ENCODE assay signal across 15 cellular contexts in the genomic region with DNA sequence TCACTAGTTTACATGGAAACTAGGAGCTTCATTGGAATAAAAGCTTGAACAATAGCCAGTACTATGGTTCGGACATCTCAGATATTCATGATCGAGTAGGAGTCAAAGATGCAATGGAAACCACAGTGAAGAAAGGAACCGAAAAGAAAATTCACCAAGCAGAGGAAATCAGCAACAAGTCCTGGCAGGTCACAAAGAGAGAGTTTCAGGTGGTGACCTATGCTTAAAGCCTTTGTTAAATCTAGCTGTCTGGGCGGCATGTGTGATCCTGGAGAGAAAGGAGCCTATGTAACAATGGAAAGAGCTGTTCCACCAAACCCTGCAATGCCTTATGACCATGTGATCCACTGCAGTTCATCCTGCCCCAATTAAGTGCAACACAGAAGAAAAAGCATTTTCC.
A peak's percentile ranks its signal among the peaks of the same experiment; 100 is the strongest.
DNase-seq lines count a peak whose midpoint lies in the region; ATAC-seq lines count a peak whose summit lies in the region.
"Had no signal": no experiment of that assay in that cellular context is flagged by ENCODE, and none has a peak within 500 bp of the region (broad histone marks: within the 10 kb centered on the region; RNA-seq: fewer than 3 reads in every experiment).

No MANE protein-coding gene starts in this region.

- DNase-seq in memory B cell (ENCODE audit: low spot score in 2 of 2) (no peak), NCI-H82 treated with DMSO at 0.1 percent for 48 hours (lab: John Stamatoyannopoulos, UW; ENCODE audit: unreplicated experiment) (no peak), Kasumi-1 (lab: John Stamatoyannopoulos, UW) (no peak), aorta (no peak), NCI-H1436 treated with DMSO at 0.1 percent for 48 hours (lab: John Stamatoyannopoulos, UW) (no peak)
- DNase-seq: activated CD4-positive, alpha-beta T cell treated with anti-CD3 and anti-CD28 coated beads for 1 hour; activated T-cell treated with anti-CD3 and anti-CD28 coated beads, Interleukin-2, amount 50 U/mL, for 72 hours; endodermal cell; NCI-H524 treated with DMSO at 0.1 percent for 48 hours; pancreas; stimulated activated naive CD4-positive, alpha-beta T cell treated with Interleukin-2 at 50 U/mL for 16 hours had no signal

- H3K36me3 ChIP-seq in aorta (ENCODE audit: control insufficient read depth in 1 of 2, insufficient read depth in 2 of 2, low read length in 1 of 2), result no peaks in the 10 kb centered on the region
- H3K36me3 ChIP-seq: pancreas had no signal

- no peaks in the 10 kb centered on the region for H3K27me3 Mint-ChIP-seq in memory B cell

- H3K4me1 Mint-ChIP-seq in memory B cell, result peaks cover 47% of the 10 kb centered on the region
- H3K4me1 Mint-ChIP-seq: endodermal cell had no signal

- H3K27me3 ChIP-seq in aorta (ENCODE audit: control insufficient read depth in 1 of 2, insufficient read depth in 2 of 2, low read length in 1 of 2), result no peaks in the 10 kb centered on the region
- H3K27me3 ChIP-seq: pancreas had no signal

- H3K9me3 ChIP-seq in aorta (ENCODE audit: control insufficient read depth, low read length), result no peaks in the 10 kb centered on the region
- H3K9me3 ChIP-seq: pancreas had no signal

- peak overlapping the region; percentile 97 for H3K27ac Mint-ChIP-seq in memory B cell
- H3K27ac Mint-ChIP-seq: activated T-cell treated with anti-CD3 and anti-CD28 coated beads, Interleukin-2, amount 50 U/mL, for 72 hours; endodermal cell had no signal

- no peak overlapping the region for H3K4me3 ChIP-seq in aorta (ENCODE audit: low read length in 2 of 2)
- H3K4me3 ChIP-seq: lung, pancreas had no signal

- H3K36me3 Mint-ChIP-seq in memory B cell, result no peaks in the 10 kb centered on the region

- ATAC-seq in GM18907 (IDR thresholded peaks at IDR 0.05; ENCODE audit: unreplicated experiment), result peak; percentile 41
- ATAC-seq in GM21717 (IDR thresholded peaks at IDR 0.05; ENCODE audit: unreplicated experiment), result peak; percentile 58
- ATAC-seq in HG03175 (IDR thresholded peaks at IDR 0.05; ENCODE audit: unreplicated experiment), result peak; percentile 40
- ATAC-seq in memory B cell (ENCODE audit: low read depth), result no peak
- no peak for ATAC-seq in aorta (ENCODE audit: low FRiP score)
- ATAC-seq: activated T-cell treated with anti-CD3 and anti-CD28 coated beads, Interleukin-2, amount 50 U/mL, for 72 hours had no signal

- H3K9me3 Mint-ChIP-seq in memory B cell, result no peaks in the 10 kb centered on the region
- H3K9me3 Mint-ChIP-seq: activated T-cell treated with anti-CD3 and anti-CD28 coated beads, Interleukin-2, amount 50 U/mL, for 72 hours; endodermal cell had no signal

- intact Hi-C loops in aorta (cut with DNase I), result no loop called here

- 84 to 94% methylated on average over 4 of the region's 4 CpGs for WGBS in aorta, 2 donors

- H3K4me1 ChIP-seq in aorta (ENCODE audit: control insufficient read depth in 1 of 2, insufficient read depth in 2 of 2, low read length in 2 of 2), result no peaks in the 10 kb centered on the region
- H3K4me1 ChIP-seq: pancreas had no signal

- no peak overlapping the region for H3K27ac ChIP-seq in aorta (ENCODE audit: low read depth in 1 of 2, low read length in 2 of 2)
- H3K27ac ChIP-seq: pancreas had no signal

- peak overlapping the region; percentile 55 for H3K4me3 Mint-ChIP-seq in memory B cell
- H3K4me3 Mint-ChIP-seq: activated T-cell treated with anti-CD3 and anti-CD28 coated beads, Interleukin-2, amount 50 U/mL, for 72 hours; endodermal cell had no signal

Comparison
In these comparisons a context has a peak if more than half of its experiments do, and no peak if none do; other contexts are left out.
1. ATAC-seq: peak in GM18907 (single experiment), GM21717 (single experiment) and HG03175 (single experiment); none in memory B cell (single experiment) and aorta (single experiment).